Comparison of ENCODE assay signal across 1 cellular context in genomic region chr9:128895556-128895955, GRCh38.
TF ChIP-seq lines count a peak whose summit lies in the region.

No MANE protein-coding gene starts in this region.

TF ChIP-seq in GM23338, 12 proteins besides CTCF, POLR2A, EP300 and RAD21 (continued from another document):
- no peak for TF ChIP-seq ZNF462 (CRISPR knock-in tag; IDR thresholded peaks at IDR 0.05)
- no peak for TF ChIP-seq ZNF114 (CRISPR knock-in tag; IDR thresholded peaks at IDR 0.05)
- TF ChIP-seq ETS1 (IDR thresholded peaks at IDR 0.05): no peak
- no peak for TF ChIP-seq CREB1 (CRISPR knock-in tag; IDR thresholded peaks at IDR 0.05; ENCODE audit: low read depth)
- no peak for TF ChIP-seq REST (IDR thresholded peaks at IDR 0.05; ENCODE audit: unreplicated experiment)
- TF ChIP-seq ZNF331 (CRISPR knock-in tag; IDR thresholded peaks at IDR 0.05; ENCODE audit: low read depth): no peak
- TF ChIP-seq EZH2 (IDR thresholded peaks at IDR 0.05; ENCODE audit: low read depth, unreplicated experiment): no peak
- no peak for TF ChIP-seq POLR2AphosphoS5 (IDR thresholded peaks at IDR 0.05; ENCODE audit: low read depth)
- TF ChIP-seq EZH2phosphoT487 (IDR thresholded peaks at IDR 0.05; ENCODE audit: unreplicated experiment): no peak
TF ChIP-seq in GM23338: peak in this region for 0.
